In the genomic region with DNA sequence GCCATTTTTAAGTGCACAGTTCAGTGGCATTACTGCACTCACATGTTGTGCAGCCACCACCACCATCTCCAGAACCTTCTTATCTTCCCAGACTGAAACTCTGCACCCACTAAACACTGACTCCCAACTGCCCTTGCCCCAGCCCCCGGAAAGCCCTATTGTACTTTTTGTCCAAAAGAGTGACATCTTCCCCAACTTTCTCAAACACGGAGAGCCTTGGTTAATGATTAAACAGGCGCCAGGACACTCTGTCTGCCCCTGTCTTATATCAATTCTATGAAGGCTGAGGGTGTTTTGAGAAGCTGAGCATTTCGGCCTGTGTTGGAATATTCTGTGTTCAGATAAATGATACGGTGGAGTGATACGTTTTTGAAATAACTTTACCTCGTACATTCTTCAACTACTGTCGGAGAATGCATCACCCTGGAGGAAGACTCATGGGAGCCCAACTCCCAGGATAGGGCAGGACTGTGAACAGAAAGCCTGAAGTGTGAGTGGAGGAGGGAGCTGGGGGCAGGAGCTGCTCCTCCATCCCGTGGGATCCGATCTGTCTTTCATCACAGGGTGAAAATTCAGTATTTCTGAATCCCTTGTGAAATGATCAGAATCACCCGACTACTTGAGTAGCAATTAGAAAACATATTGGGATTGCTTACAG, we compare ENCODE assay signal across 2 cellular contexts.
TF ChIP-seq lines count a peak whose summit lies in the region.

No MANE protein-coding gene starts in this region.

TF ChIP-seq in K562, 482 proteins besides CTCF, POLR2A, EP300 and RAD21 (continues in another document):
- no peak for TF ChIP-seq MECOM (CRISPR knock-in tag; IDR thresholded peaks at IDR 0.05)
- no peak for TF ChIP-seq ZNF232 (CRISPR knock-in tag; IDR thresholded peaks at IDR 0.05)
- TF ChIP-seq, protein P1, sequence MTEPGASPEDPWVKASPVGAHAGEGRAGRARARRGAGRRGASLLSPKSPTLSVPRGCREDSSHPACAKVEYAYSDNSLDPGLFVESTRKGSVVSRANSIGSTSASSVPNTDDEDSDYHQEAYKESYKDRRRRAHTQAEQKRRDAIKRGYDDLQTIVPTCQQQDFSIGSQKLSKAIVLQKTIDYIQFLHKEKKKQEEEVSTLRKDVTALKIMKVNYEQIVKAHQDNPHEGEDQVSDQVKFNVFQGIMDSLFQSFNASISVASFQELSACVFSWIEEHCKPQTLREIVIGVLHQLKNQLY (CRISPR knock-in tag; conservative IDR thresholded peaks at IDR 0.05), result no peak
- TF ChIP-seq, protein P2, sequence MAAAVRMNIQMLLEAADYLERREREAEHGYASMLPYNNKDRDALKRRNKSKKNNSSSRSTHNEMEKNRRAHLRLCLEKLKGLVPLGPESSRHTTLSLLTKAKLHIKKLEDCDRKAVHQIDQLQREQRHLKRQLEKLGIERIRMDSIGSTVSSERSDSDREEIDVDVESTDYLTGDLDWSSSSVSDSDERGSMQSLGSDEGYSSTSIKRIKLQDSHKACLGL (CRISPR knock-in tag; IDR thresholded peaks at IDR 0.05; ENCODE audit: borderline replicate concordance, poor library complexity, severe bottlenecking), result no peak
- no peak for TF ChIP-seq E2F3 (CRISPR knock-in tag; IDR thresholded peaks at IDR 0.05)
- no peak for TF ChIP-seq STAT5B (CRISPR knock-in tag; IDR thresholded peaks at IDR 0.05)
- TF ChIP-seq NBN (IDR thresholded peaks at IDR 0.05; ENCODE audit: low read depth), result no peak
- TF ChIP-seq, protein P3, sequence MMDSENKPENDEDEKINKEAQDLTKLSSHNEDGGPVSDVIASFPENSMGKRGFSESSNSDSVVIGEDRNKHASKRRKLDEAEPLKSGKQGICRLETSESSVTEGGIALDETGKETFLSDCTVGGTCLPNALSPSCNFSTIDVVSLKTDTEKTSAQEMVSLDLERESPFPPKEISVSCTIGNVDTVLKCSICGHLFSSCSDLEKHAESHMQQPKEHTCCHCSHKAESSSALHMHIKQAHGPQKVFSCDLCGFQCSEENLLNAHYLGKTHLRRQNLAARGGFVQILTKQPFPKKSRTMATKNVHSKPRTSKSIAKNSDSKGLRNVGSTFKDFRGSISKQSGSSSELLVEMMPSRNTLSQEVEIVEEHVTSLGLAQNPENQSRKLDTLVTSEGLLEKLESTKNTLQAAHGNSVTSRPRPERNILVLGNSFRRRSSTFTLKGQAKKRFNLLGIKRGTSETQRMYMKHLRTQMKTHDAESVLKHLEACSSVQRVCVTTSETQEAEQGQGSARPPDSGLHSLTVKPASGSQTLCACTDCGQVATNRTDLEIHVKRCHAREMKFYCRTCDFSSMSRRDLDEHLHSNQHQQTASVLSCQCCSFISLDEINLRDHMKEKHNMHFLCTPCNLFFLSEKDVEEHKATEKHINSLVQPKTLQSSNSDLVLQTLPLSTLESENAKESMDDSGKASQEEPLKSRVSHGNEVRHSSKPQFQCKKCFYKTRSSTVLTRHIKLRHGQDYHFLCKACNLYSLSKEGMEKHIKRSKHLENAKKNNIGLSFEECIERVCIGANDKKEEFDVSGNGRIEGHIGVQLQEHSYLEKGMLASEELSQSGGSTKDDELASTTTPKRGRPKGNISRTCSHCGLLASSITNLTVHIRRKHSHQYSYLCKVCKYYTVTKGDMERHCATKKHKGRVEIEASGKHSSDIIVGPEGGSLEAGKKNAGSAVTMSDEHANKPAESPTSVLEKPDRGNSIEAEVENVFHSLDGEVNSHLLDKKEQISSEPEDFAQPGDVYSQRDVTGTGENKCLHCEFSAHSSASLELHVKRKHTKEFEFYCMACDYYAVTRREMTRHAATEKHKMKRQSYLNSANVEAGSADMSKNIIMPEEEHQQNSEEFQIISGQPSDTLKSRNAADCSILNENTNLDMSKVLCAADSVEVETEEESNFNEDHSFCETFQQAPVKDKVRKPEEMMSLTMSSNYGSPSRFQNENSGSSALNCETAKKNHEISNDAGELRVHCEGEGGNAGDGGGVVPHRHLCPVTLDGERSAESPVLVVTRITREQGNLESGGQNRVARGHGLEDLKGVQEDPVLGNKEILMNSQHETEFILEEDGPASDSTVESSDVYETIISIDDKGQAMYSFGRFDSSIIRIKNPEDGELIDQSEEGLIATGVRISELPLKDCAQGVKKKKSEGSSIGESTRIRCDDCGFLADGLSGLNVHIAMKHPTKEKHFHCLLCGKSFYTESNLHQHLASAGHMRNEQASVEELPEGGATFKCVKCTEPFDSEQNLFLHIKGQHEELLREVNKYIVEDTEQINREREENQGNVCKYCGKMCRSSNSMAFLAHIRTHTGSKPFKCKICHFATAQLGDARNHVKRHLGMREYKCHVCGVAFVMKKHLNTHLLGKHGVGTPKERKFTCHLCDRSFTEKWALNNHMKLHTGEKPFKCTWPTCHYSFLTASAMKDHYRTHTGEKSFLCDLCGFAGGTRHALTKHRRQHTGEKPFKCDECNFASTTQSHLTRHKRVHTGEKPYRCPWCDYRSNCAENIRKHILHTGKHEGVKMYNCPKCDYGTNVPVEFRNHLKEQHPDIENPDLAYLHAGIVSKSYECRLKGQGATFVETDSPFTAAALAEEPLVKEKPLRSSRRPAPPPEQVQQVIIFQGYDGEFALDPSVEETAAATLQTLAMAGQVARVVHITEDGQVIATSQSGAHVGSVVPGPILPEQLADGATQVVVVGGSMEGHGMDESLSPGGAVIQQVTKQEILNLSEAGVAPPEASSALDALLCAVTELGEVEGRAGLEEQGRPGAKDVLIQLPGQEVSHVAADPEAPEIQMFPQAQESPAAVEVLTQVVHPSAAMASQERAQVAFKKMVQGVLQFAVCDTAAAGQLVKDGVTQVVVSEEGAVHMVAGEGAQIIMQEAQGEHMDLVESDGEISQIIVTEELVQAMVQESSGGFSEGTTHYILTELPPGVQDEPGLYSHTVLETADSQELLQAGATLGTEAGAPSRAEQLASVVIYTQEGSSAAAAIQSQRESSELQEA (IDR thresholded peaks at IDR 0.05; ENCODE audit: low read depth), result no peak
- no peak for TF ChIP-seq POLR2H (tag; IDR thresholded peaks at IDR 0.05; ENCODE audit: low read depth)
- TF ChIP-seq ZNF766 (CRISPR knock-in tag; conservative IDR thresholded peaks at IDR 0.05), result no peak
- TF ChIP-seq HNRNPLL (IDR thresholded peaks at IDR 0.05; ENCODE audit: low read depth, low read length, poor library complexity, severe bottlenecking), result no peak
- no peak for TF ChIP-seq HDAC3 (IDR thresholded peaks at IDR 0.05; ENCODE audit: borderline replicate concordance, partially characterized antibody)
- TF ChIP-seq, protein P4, sequence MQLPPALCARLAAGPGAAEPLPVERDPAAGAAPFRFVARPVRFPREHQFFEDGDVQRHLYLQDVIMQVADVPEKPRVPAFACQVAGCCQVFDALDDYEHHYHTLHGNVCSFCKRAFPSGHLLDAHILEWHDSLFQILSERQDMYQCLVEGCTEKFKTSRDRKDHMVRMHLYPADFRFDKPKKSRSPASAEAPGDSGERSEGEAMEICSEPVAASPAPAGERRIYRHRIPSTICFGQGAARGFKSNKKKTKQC (CRISPR knock-in tag; IDR thresholded peaks at IDR 0.05), result no peak
- TF ChIP-seq, protein P5, sequence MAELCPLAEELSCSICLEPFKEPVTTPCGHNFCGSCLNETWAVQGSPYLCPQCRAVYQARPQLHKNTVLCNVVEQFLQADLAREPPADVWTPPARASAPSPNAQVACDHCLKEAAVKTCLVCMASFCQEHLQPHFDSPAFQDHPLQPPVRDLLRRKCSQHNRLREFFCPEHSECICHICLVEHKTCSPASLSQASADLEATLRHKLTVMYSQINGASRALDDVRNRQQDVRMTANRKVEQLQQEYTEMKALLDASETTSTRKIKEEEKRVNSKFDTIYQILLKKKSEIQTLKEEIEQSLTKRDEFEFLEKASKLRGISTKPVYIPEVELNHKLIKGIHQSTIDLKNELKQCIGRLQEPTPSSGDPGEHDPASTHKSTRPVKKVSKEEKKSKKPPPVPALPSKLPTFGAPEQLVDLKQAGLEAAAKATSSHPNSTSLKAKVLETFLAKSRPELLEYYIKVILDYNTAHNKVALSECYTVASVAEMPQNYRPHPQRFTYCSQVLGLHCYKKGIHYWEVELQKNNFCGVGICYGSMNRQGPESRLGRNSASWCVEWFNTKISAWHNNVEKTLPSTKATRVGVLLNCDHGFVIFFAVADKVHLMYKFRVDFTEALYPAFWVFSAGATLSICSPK (IDR thresholded peaks at IDR 0.05; ENCODE audit: borderline replicate concordance), result no peak

TF ChIP-seq in HepG2, 621 proteins besides CTCF, POLR2A, EP300 and RAD21 (continues in another document):
- TF ChIP-seq RORA (CRISPR knock-in tag; IDR thresholded peaks at IDR 0.05), result no peak
- TF ChIP-seq RFX5 (IDR thresholded peaks at IDR 0.05; ENCODE audit: low read depth, low read length), result no peak
- TF ChIP-seq, protein P6, sequence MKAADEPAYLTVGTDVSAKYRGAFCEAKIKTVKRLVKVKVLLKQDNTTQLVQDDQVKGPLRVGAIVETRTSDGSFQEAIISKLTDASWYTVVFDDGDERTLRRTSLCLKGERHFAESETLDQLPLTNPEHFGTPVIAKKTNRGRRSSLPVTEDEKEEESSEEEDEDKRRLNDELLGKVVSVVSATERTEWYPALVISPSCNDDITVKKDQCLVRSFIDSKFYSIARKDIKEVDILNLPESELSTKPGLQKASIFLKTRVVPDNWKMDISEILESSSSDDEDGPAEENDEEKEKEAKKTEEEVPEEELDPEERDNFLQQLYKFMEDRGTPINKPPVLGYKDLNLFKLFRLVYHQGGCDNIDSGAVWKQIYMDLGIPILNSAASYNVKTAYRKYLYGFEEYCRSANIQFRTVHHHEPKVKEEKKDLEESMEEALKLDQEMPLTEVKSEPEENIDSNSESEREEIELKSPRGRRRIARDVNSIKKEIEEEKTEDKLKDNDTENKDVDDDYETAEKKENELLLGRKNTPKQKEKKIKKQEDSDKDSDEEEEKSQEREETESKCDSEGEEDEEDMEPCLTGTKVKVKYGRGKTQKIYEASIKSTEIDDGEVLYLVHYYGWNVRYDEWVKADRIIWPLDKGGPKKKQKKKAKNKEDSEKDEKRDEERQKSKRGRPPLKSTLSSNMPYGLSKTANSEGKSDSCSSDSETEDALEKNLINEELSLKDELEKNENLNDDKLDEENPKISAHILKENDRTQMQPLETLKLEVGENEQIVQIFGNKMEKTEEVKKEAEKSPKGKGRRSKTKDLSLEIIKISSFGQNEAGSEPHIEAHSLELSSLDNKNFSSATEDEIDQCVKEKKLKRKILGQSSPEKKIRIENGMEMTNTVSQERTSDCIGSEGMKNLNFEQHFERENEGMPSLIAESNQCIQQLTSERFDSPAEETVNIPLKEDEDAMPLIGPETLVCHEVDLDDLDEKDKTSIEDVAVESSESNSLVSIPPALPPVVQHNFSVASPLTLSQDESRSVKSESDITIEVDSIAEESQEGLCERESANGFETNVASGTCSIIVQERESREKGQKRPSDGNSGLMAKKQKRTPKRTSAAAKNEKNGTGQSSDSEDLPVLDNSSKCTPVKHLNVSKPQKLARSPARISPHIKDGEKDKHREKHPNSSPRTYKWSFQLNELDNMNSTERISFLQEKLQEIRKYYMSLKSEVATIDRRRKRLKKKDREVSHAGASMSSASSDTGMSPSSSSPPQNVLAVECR (CRISPR knock-in tag; IDR thresholded peaks at IDR 0.05; ENCODE audit: borderline replicate concordance), result no peak
- no peak for TF ChIP-seq SOX13 (IDR thresholded peaks at IDR 0.05)
- TF ChIP-seq SOX13 (CRISPR knock-in tag; conservative IDR thresholded peaks at IDR 0.05 in 1 of 2, IDR thresholded peaks at IDR 0.05 in 1 of 2), result peak in 1 of 2 experiments; percentile 55; a peak in 2 of 4 replicates
- TF ChIP-seq ZNF292 (CRISPR knock-in tag; IDR thresholded peaks at IDR 0.05; ENCODE audit: borderline replicate concordance, low read depth), result no peak
- peak; percentile 67 for TF ChIP-seq HNRNPUL1 (IDR thresholded peaks at IDR 0.05; ENCODE audit: low read depth, low read length)
- TF ChIP-seq RBM39 (IDR thresholded peaks at IDR 0.05; ENCODE audit: low read depth, low read length, poor library complexity, severe bottlenecking), result no peak
- TF ChIP-seq, protein P7, sequence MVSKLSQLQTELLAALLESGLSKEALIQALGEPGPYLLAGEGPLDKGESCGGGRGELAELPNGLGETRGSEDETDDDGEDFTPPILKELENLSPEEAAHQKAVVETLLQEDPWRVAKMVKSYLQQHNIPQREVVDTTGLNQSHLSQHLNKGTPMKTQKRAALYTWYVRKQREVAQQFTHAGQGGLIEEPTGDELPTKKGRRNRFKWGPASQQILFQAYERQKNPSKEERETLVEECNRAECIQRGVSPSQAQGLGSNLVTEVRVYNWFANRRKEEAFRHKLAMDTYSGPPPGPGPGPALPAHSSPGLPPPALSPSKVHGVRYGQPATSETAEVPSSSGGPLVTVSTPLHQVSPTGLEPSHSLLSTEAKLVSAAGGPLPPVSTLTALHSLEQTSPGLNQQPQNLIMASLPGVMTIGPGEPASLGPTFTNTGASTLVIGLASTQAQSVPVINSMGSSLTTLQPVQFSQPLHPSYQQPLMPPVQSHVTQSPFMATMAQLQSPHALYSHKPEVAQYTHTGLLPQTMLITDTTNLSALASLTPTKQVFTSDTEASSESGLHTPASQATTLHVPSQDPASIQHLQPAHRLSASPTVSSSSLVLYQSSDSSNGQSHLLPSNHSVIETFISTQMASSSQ (IDR thresholded peaks at IDR 0.05; ENCODE audit: low read depth), result peak; percentile 89
- TF ChIP-seq, protein P7 (CRISPR knock-in tag; IDR thresholded peaks at IDR 0.05; ENCODE audit: borderline replicate concordance), result peak; percentile 64; the same call in 1 of the 2 replicates
- TF ChIP-seq SOX6 (IDR thresholded peaks at IDR 0.05), result no peak
- peak; percentile 69 for TF ChIP-seq SOX6 (CRISPR knock-in tag; IDR thresholded peaks at IDR 0.05)
- TF ChIP-seq, protein P8, sequence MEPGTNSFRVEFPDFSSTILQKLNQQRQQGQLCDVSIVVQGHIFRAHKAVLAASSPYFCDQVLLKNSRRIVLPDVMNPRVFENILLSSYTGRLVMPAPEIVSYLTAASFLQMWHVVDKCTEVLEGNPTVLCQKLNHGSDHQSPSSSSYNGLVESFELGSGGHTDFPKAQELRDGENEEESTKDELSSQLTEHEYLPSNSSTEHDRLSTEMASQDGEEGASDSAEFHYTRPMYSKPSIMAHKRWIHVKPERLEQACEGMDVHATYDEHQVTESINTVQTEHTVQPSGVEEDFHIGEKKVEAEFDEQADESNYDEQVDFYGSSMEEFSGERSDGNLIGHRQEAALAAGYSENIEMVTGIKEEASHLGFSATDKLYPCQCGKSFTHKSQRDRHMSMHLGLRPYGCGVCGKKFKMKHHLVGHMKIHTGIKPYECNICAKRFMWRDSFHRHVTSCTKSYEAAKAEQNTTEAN (CRISPR knock-in tag; conservative IDR thresholded peaks at IDR 0.05), result no peak
